Comparison of ENCODE assay signal across 1 cellular context in genomic region chr7:84251183-84251845, GRCh38.
TF ChIP-seq lines count a peak whose summit lies in the region.

No MANE protein-coding gene starts in this region.

TF ChIP-seq in WTC11, 78 proteins besides CTCF, POLR2A, EP300 and RAD21 (continued from another document):
- no peak for TF ChIP-seq ZNF512 (CRISPR knock-in tag; IDR thresholded peaks at IDR 0.05; ENCODE audit: borderline replicate concordance)
- no peak for TF ChIP-seq JAZF1 (CRISPR knock-in tag; IDR thresholded peaks at IDR 0.05)
